Comparison of ENCODE assay signal across 13 cellular contexts in the genomic region with DNA sequence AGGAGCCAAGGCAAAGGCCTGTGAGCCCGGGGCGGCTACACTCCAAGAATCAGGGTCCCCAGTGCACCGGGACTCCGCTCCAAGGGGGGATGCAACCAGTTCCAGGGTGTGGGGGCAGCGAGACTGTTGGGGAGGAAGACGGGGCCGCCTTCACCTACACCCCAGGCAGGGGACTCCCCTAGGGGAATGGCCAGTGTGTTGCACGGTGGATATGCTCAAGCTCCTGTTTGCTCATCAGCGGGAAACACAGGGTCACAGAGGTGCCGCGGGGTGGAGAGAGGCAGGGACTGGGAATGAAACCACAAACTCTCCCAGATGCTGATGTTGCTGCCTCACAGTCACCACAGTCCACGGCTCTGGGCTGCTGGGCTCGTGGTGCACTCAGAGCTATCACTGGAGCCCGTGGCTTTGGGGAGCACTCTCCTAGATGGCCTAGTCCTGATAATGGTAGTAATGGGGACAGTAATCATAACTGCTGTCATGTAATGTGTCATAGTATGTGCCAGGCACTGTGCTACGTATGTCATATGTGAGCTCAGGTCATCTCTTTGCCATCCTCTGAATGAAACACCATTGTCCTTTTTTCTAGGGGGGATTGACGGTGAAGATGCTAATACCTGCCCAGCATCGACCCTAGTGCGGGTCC. TPM values are rescaled to one million over a fixed set of nuclear protein-coding genes. Genes with fewer than 3 reads are reported as not detected.
DNase-seq lines count a peak whose midpoint lies in the region; ATAC-seq, FAIRE-seq and TF ChIP-seq lines count a peak whose summit lies in the region.
"Not testable (repeated sequence)": the region's sequence is repeated elsewhere in the genome, so short reads cannot be mapped to it uniquely, and the experiment has no call there.
"Had no signal": no experiment of that assay in that cellular context is flagged by ENCODE, and none has a peak within 500 bp of the region (broad histone marks: within the 10 kb centered on the region; RNA-seq: fewer than 3 reads in every experiment).

No MANE protein-coding gene starts in this region.

- WGBS in K562 (ENCODE audit: insufficient coverage, low coverage, missing lambda C conversion rate), result 60% methylated on average over 11 of the region's 18 CpGs

- not testable (repeated sequence) for H3K36me3 ChIP-seq in K562 (ENCODE audit: control insufficient read depth, insufficient read depth, low read length); endothelial cell of umbilical vein (ENCODE audit: control insufficient read depth in 2 of 2, extremely low read depth in 1 of 2, insufficient read depth in 2 of 2, low read length in 2 of 2)

- not testable (repeated sequence) for H3K27me3 Mint-ChIP-seq in osteocyte (ENCODE audit: unreplicated experiment)

- TF ChIP-seq RAD21 in K562 (CRISPR knock-in tag; conservative IDR thresholded peaks at IDR 0.05 in 1 of 2, IDR thresholded peaks at IDR 0.05 in 1 of 2), result not testable (repeated sequence)

- dilution Hi-C loops in endothelial cell of umbilical vein (cut with MboI; ENCODE audit: extremely low pct_ligation_motif_present, low sequenced_read_pairs), result not testable (repeated sequence)

- not testable (repeated sequence) for H3K4me3 ChIP-seq in K562; endothelial cell of umbilical vein (replicated peaks in 1 of 3; ENCODE audit: insufficient read depth in 1 of 3, low read depth in 1 of 3, low read length in 3 of 3)

- H3K9ac ChIP-seq in K562 (ENCODE audit: insufficient read depth in 1 of 2, low read depth in 2 of 2, low read length in 2 of 2); endothelial cell of umbilical vein (replicated peaks; ENCODE audit: extremely low read depth, insufficient read depth, low read length): not testable (repeated sequence)

- H3K79me2 ChIP-seq in K562 (ENCODE audit: control insufficient read depth, insufficient read depth, low read length); endothelial cell of umbilical vein (ENCODE audit: control insufficient read depth, insufficient read depth, low read length): not testable (repeated sequence)

- FAIRE-seq in K562 (lab: Jason Lieb, UNC), result not testable (repeated sequence)
- FAIRE-seq in endothelial cell of umbilical vein (lab: Jason Lieb, UNC), result peak; percentile 52

- not testable (repeated sequence) for H2AFZ ChIP-seq in K562 (ENCODE audit: low read depth, low read length); endothelial cell of umbilical vein (ENCODE audit: low read depth, low read length)

- H4K20me1 ChIP-seq in K562 (replicated peaks; ENCODE audit: control insufficient read depth, insufficient read depth, low read length); endothelial cell of umbilical vein (replicated peaks; ENCODE audit: control insufficient read depth, extremely low read depth, insufficient read depth, low read length): not testable (repeated sequence)

- not testable (repeated sequence) for H3K9me3 ChIP-seq in K562 (replicated peaks; ENCODE audit: control insufficient read depth, insufficient read depth, low read depth, low read length); endothelial cell of umbilical vein (replicated peaks; ENCODE audit: control insufficient read depth, insufficient read depth, low read length)

- in situ Hi-C loops in K562 (cut with MboI), result not testable (repeated sequence)

- H3K36me3 Mint-ChIP-seq in osteocyte (ENCODE audit: unreplicated experiment), result not testable (repeated sequence)

- H3K4me3 Mint-ChIP-seq in osteocyte (ENCODE audit: unreplicated experiment), result not testable (repeated sequence)

- ATAC-seq in K562, result 0 out of 3 replicates have a peak, but pooled peaks have one; percentile 35

- not testable (repeated sequence) for H3K9me3 Mint-ChIP-seq in osteocyte (ENCODE audit: unreplicated experiment)

- not testable (repeated sequence) for H3K27ac ChIP-seq in K562 (ENCODE audit: extremely low read depth, low read depth, low read length); endothelial cell of umbilical vein (ENCODE audit: insufficient read depth, low read depth, low read length)

- TF ChIP-seq CTCF in K562 (IDR thresholded peaks at IDR 0.05 in 2 of 3, conservative IDR thresholded peaks at IDR 0.05 in 1 of 3; ENCODE audit: insufficient read depth in 2 of 3, low read depth in 1 of 3, low read length in 3 of 3); endothelial cell of umbilical vein (IDR thresholded peaks at IDR 0.05; ENCODE audit: extremely low read depth in 1 of 2, insufficient read depth in 1 of 2, low read depth in 1 of 2, low read length in 2 of 2); osteocyte (IDR thresholded peaks at IDR 0.05): not testable (repeated sequence)

- not testable (repeated sequence) for H3K27ac Mint-ChIP-seq in osteocyte (ENCODE audit: unreplicated experiment)

- not testable (repeated sequence) for H3K4me2 ChIP-seq in K562 (ENCODE audit: insufficient read depth, low read length); endothelial cell of umbilical vein (ENCODE audit: insufficient read depth, low read length)

- intact Hi-C loops in K562 (cut with micrococcal nuclease); endothelial cell of umbilical vein (cut with micrococcal nuclease): not testable (repeated sequence)

- DNase-seq in M059J (ENCODE audit: low read depth) (peak; percentile 27), osteocyte (ENCODE audit: extremely low spot score, unreplicated experiment) (peak; percentile 71)
- not testable (repeated sequence) for DNase-seq in K562 (ENCODE audit: extremely low read depth in 1 of 4, low spot score in 3 of 4); endothelial cell of umbilical vein (ENCODE audit: low read depth, low spot score)

- H3K27me3 ChIP-seq in K562 (ENCODE audit: control insufficient read depth in 2 of 2, insufficient read depth in 2 of 2, low read length in 2 of 2); endothelial cell of umbilical vein (ENCODE audit: control insufficient read depth in 2 of 2, insufficient read depth in 2 of 2, low read length in 2 of 2): not testable (repeated sequence)

- not testable (repeated sequence) for TF ChIP-seq EP300 in K562 (IDR thresholded peaks at IDR 0.05; ENCODE audit: low read length)

- not testable (repeated sequence) for H3K4me1 Mint-ChIP-seq in osteocyte (ENCODE audit: unreplicated experiment)

- TF ChIP-seq POLR2A in K562 (conservative IDR thresholded peaks at IDR 0.05); endothelial cell of umbilical vein (IDR thresholded peaks at IDR 0.05; ENCODE audit: low read depth, low read length): not testable (repeated sequence)

- H3K9me1 ChIP-seq in K562 (ENCODE audit: control insufficient read depth, insufficient read depth, low read length); endothelial cell of umbilical vein (replicated peaks; ENCODE audit: control insufficient read depth, extremely low read depth, insufficient read depth, low read length): not testable (repeated sequence)

- CTCF ChIA-PET in K562 (lab: Yijun Ruan, JAX; ENCODE audit: low intra/inter-chr PET ratio); endothelial cell of umbilical vein (lab: Charles Lee): not testable (repeated sequence)

- POLR2A ChIA-PET in K562 (lab: Yijun Ruan, JAX); endothelial cell of umbilical vein (lab: Charles Lee): not testable (repeated sequence)

- peaks cover 0 to 12% of the 10 kb centered on the region in 2 experiments; a peak in 2 of 5 replicates for H3K4me1 ChIP-seq in K562 (replicated peaks in 1 of 2; ENCODE audit: control insufficient read depth in 2 of 2, insufficient read depth in 2 of 2, low read length in 2 of 2)
- H3K4me1 ChIP-seq in endothelial cell of umbilical vein (ENCODE audit: control insufficient read depth, extremely low read depth, insufficient read depth, low read length), result not testable (repeated sequence)

- BruUV-seq in K562 (replicated peaks; lab: Mats Ljungman, UMichigan); endothelial cell of umbilical vein (replicated peaks; lab: Mats Ljungman, UMichigan): not testable (repeated sequence)

TF ChIP-seq in K562, 482 proteins besides CTCF, POLR2A, EP300 and RAD21:
- peak; percentile 62; the same call in 1 of the 2 replicates for TF ChIP-seq ZNF263 (CRISPR knock-in tag; IDR thresholded peaks at IDR 0.05; ENCODE audit: borderline replicate concordance)

RNA-seq across cellular contexts. Expression of gene NUTM2F, which starts 5.2 kb away (rescaled TPM):
- total RNA-seq in M059J (2014; rRNA removed; shearing (Covaris generic)), result not detected in 2 replicates
- not detected in 2 replicates for total RNA-seq in K562 (2011; cell fraction: chromatin; rRNA removed; ENCODE audit: low replicate concordance)
- total RNA-seq in K562 (2011; cell fraction: nucleolus; rRNA removed), result not detected in 2 replicates
- not detected in 2 replicates for total RNA-seq in K562 (2011; cell fraction: nucleoplasm; rRNA removed)
- total RNA-seq in K562 (2014; rRNA removed), result not detected in 2 replicates
- not detected in 2 replicates for total RNA-seq in K562 (2014; rRNA removed; fragmentation: Illumina TruSeq; extraction: Trizol)
- total RNA-seq in K562 (2015; rRNA removed; fragmentation: Illumina TruSeq; extraction: Trizol), result not detected in 2 replicates
- total RNA-seq in K562 (2021), result not detected in 2 replicates
- polyA plus RNA-seq in K562 (2011; rRNA removed), result not detected in 2 replicates
- polyA plus RNA-seq in K562 (2011; cell fraction: cytosol; rRNA removed), result not detected in 2 replicates
- polyA plus RNA-seq in K562 (2011; cell fraction: nucleus; rRNA removed), result not detected in 2 replicates
- 0.17 TPM in 1 of 2 replicates, not detected in the other for polyA plus RNA-seq in K562 (2012)
- polyA plus RNA-seq in K562 (2014; fragmentation: Illumina TruSeq; extraction: Trizol), result not detected in 2 replicates
- not detected for polyA plus RNA-seq in K562 (2014; fragmentation: Nextera tagmentation; extraction: Ambion mirVana)
- 0.04 TPM in 1 of 2 replicates, not detected in the other for polyA plus RNA-seq in K562 (2014; rRNA removed)
- polyA minus RNA-seq in K562 (2011; rRNA and poly(A)+ RNA removed), result not detected in 2 replicates
- polyA minus RNA-seq in K562 (2011; cell fraction: cytosol; rRNA and poly(A)+ RNA removed), result not detected in 2 replicates
- not detected in 2 replicates for polyA minus RNA-seq in K562 (2011; cell fraction: nucleus; rRNA and poly(A)+ RNA removed)
- total RNA-seq in endothelial cell of umbilical vein, result not detected in 2 replicates
- polyA plus RNA-seq in endothelial cell of umbilical vein, result not detected in 2 replicates
- not detected in 2 replicates for polyA plus RNA-seq in endothelial cell of umbilical vein (2011; cell fraction: cytosol; rRNA removed)
- not detected in 2 replicates for polyA plus RNA-seq in endothelial cell of umbilical vein (2011; cell fraction: nucleus; rRNA removed)
- not detected in 2 replicates for polyA plus RNA-seq in endothelial cell of umbilical vein (2012)
- polyA minus RNA-seq in endothelial cell of umbilical vein, result not detected in 2 replicates
- polyA minus RNA-seq in endothelial cell of umbilical vein (2011; cell fraction: cytosol; rRNA and poly(A)+ RNA removed), result not detected
- polyA minus RNA-seq in endothelial cell of umbilical vein (2011; cell fraction: nucleus; rRNA and poly(A)+ RNA removed), result not detected in 2 replicates
- total RNA-seq in osteocyte, result not detected in 2 replicates
- total RNA-seq: A673; CD4-positive, alpha-beta memory T cell; CD4-positive, CD25-positive, alpha-beta regulatory T cell; CD8-positive, alpha-beta memory T cell; Daoy; G401; GM12878 had no signal
- polyA plus RNA-seq: AG04450; CD14-positive monocyte; CD4-positive, alpha-beta memory T cell; CD4-positive, CD25-positive, alpha-beta regulatory T cell; CD8-positive, alpha-beta memory T cell; GM12878 had no signal
